9 cellular contexts compared by ENCODE assay signal in the genomic region with DNA sequence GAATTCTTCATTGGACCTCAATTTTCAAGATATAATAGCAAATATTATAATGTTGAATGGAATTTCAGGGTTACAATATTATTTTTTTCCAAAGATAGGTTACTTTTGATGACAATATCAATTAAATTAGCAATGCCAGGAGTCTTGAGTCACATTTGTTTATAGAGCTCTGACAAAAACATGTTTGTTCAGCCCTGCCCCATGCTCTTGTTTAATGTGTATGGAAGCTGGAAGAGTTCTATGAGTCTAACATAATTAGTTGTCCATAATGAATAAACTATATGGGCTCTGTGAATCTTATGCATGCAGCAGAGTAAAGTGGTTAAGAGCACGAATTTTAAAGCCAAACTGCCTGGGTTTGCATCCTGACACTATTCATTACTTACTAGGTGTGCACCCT. TPM values are rescaled to one million over a fixed set of nuclear protein-coding genes. Genes with fewer than 3 reads are reported as not detected.
"Had no signal": no experiment of that assay in that cellular context is flagged by ENCODE, and none has a peak within 500 bp of the region (broad histone marks: within the 10 kb centered on the region; RNA-seq: fewer than 3 reads in every experiment).

No MANE protein-coding gene starts in this region.

- DNase-seq: GM23248, GOT3, H7, HFFc6, IMR-90 had no signal

- H2AFZ ChIP-seq: GM23248 had no signal

- H3K9me3 ChIP-seq: HAP-1 had no signal

- H3K36me3 ChIP-seq: HAP-1 had no signal

- H3K27ac ChIP-seq: GM23248, HL-60 had no signal

- ATAC-seq: HCT116 had no signal

- H3K9ac ChIP-seq: GM23248 had no signal

- H3K4me3 ChIP-seq: GM23248, HAP-1 had no signal

RNA-seq across cellular contexts. Expression of gene ALB, which starts 22.9 kb away (rescaled TPM):
- total RNA-seq: GM23248, H4, HFFc6, IMR-90 had no signal
- polyA plus RNA-seq: GM23248, IMR-90 had no signal

RNA-seq across cellular contexts. Expression of gene AFP, which starts 54.8 kb away (rescaled TPM):
- total RNA-seq: GM23248 had no signal
